ENCODE assay signal across 18 cellular contexts in the genomic region with DNA sequence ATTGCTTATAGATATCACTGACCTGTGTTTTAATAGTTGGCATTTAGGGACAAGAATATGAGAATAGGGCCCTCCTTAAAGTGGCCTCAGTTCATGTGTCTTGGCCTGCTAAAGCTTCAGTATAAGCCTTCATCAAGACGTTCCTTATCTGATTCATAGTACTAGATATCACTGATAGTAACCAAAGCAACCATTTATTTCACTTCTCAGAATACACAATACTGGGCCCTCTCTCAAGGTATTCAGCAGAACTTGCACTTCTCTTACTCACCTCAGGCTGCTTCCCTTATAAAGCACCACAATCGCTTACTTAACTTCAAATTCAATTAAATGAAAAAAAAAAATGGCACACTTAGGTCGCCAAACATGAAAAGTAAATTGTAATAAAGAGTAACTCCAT.
A peak's percentile ranks its signal among the peaks of the same experiment; 100 is the strongest.
DNase-seq lines count a peak whose midpoint lies in the region; ATAC-seq and TF ChIP-seq lines count a peak whose summit lies in the region.
"Had no signal": no experiment of that assay in that cellular context is flagged by ENCODE, and none has a peak within 500 bp of the region (broad histone marks: within the 10 kb centered on the region; RNA-seq: fewer than 3 reads in every experiment).

No MANE protein-coding gene starts in this region.

- no peak overlapping the region for H3K4me3 Mint-ChIP-seq in WTC11
- H3K4me3 Mint-ChIP-seq: CD4-positive, alpha-beta memory T cell had no signal

- H3K4me1 ChIP-seq in mammary epithelial cell (ENCODE audit: insufficient read depth, low read length), result no peaks in the 10 kb centered on the region
- H3K4me1 ChIP-seq: BE2C, SJSA1 had no signal

- no peak overlapping the region for H2AFZ ChIP-seq in mammary epithelial cell (ENCODE audit: low read depth, low read length)

- POLR2A ChIA-PET in WTC11 (lab: Charles Lee), result interaction anchor here (0.7 kb wide), 2 partner anchors 505 to 1368 kb away, joined by 3 read pairs; no protein-coding TSS in a partner anchor

- H3K9me3 ChIP-seq in mammary epithelial cell (replicated peaks; ENCODE audit: insufficient read depth, low read length), result peaks cover under 1% of the 10 kb centered on the region
- H3K9me3 ChIP-seq: BE2C, MG63, SJSA1 had no signal

- DNase-seq in WTC11 (ENCODE audit: low spot score) (no peak), mammary epithelial cell (no peak), NCI-H146 treated with DMSO at 0.1 percent for 48 hours (lab: John Stamatoyannopoulos, UW; ENCODE audit: unreplicated experiment) (no peak)
- DNase-seq: BE2C; CD4-positive, alpha-beta memory T cell; HCEC 1CT; MG63; NCI-H1105 treated with DMSO at 0.1 percent for 48 hours; NCI-H2081; NCI-H2227 treated with DMSO at 0.1 percent for 48 hours; NCI-H526; PC-3 had no signal

- no peaks in the 10 kb centered on the region for H3K79me2 ChIP-seq in mammary epithelial cell (ENCODE audit: insufficient read depth, low read length)

- H3K36me3 Mint-ChIP-seq in WTC11, result peaks cover 2% of the 10 kb centered on the region; the same call in 1 of the 2 replicates
- H3K36me3 Mint-ChIP-seq: CD4-positive, alpha-beta memory T cell had no signal

- CTCF ChIA-PET in WTC11 (lab: Charles Lee) (interaction anchor here (0.7 to 1.5 kb wide), 2 partner anchors 39 to 80 kb away, joined by 3 read pairs; no protein-coding TSS in a partner anchor), mammary epithelial cell (lab: Charles Lee; ENCODE audit: low non-redundant PET) (no interaction called here)

- in situ Hi-C loops in mammary epithelial cell (cut with MboI; ENCODE audit: low sequenced_read_pairs in 2 of 2), result no loop called here

- BruUV-seq in mammary epithelial cell (replicated peaks; lab: Mats Ljungman, UMichigan), result no TSS peak

- H3K27me3 ChIP-seq in mammary epithelial cell (ENCODE audit: insufficient read depth, low read length), result no peaks in the 10 kb centered on the region
- H3K27me3 ChIP-seq: BE2C, MG63, SJSA1 had no signal

- dilution Hi-C loops in mammary epithelial cell (cut with HindIII; ENCODE audit: low sequenced_read_pairs), result no loop called here

- no peak overlapping the region for H3K9ac ChIP-seq in mammary epithelial cell (ENCODE audit: insufficient read depth, low read length)

- H3K4me3 ChIP-seq in mammary epithelial cell (replicated peaks in 1 of 3; ENCODE audit: insufficient read depth in 1 of 3, low read depth in 2 of 3, low read length in 3 of 3), result no peak overlapping the region
- H3K4me3 ChIP-seq: MG63, SJSA1 had no signal

- H4K20me1 ChIP-seq in mammary epithelial cell (ENCODE audit: insufficient read depth, low read length), result no peaks in the 10 kb centered on the region

- intact Hi-C loops in mammary epithelial cell (cut with micrococcal nuclease), result loop anchor here (10.0 kb wide), 1 partner anchor 56 kb away; no protein-coding TSS in a partner anchor

- no peak overlapping the region for H3K4me2 ChIP-seq in mammary epithelial cell (ENCODE audit: insufficient read depth, low read depth, low read length)

- no peak overlapping the region for H3K27ac ChIP-seq in mammary epithelial cell (ENCODE audit: insufficient read depth, low read depth, low read length)
- H3K27ac ChIP-seq: SJSA1 had no signal

- WGBS in mammary epithelial cell (ENCODE audit: low coverage, missing lambda C conversion rate), result 20% methylated on average over 3 of the region's 3 CpGs

- TF ChIP-seq CTCF in WTC11 (IDR thresholded peaks at IDR 0.05), result no peak
- no peak for TF ChIP-seq CTCF in mammary epithelial cell (conservative IDR thresholded peaks at IDR 0.05 in 1 of 2, IDR thresholded peaks at IDR 0.05 in 1 of 2; ENCODE audit: extremely low read depth in 1 of 2, insufficient read depth in 1 of 2, low read depth in 1 of 2, low read length in 2 of 2)

- H3K27ac Mint-ChIP-seq in WTC11, result no peak overlapping the region
- H3K27ac Mint-ChIP-seq: CD4-positive, alpha-beta memory T cell had no signal

- H3K9me3 Mint-ChIP-seq in WTC11, result peaks cover 7% of the 10 kb centered on the region

- peak; percentile 43 for ATAC-seq in GM19351 (IDR thresholded peaks at IDR 0.05; ENCODE audit: unreplicated experiment)
- peak; percentile 36 for ATAC-seq in HG02885 (IDR thresholded peaks at IDR 0.05; ENCODE audit: poor library complexity, unreplicated experiment)
- ATAC-seq in WTC11, result peak; percentile 81
- no peak for ATAC-seq in HG03457 (IDR thresholded peaks at IDR 0.05; ENCODE audit: unreplicated experiment)
- no peak for ATAC-seq in GM18520 (IDR thresholded peaks at IDR 0.05; ENCODE audit: unreplicated experiment)
- ATAC-seq: HepG2, PC-3 had no signal

- no peaks in the 10 kb centered on the region for H3K36me3 ChIP-seq in mammary epithelial cell (ENCODE audit: insufficient read depth, low read length)
- H3K36me3 ChIP-seq: BE2C, MG63, SJSA1 had no signal

- peaks cover 12% of the 10 kb centered on the region for H3K4me1 Mint-ChIP-seq in WTC11
- H3K4me1 Mint-ChIP-seq: CD4-positive, alpha-beta memory T cell had no signal

- H3K27me3 Mint-ChIP-seq in WTC11 (ENCODE audit: low read depth), result no peaks in the 10 kb centered on the region
- H3K27me3 Mint-ChIP-seq: CD4-positive, alpha-beta memory T cell had no signal

TF ChIP-seq in WTC11, 78 proteins besides CTCF, POLR2A, EP300 and RAD21:
- TF ChIP-seq MXD4 (CRISPR knock-in tag; IDR thresholded peaks at IDR 0.05; ENCODE audit: borderline replicate concordance) (no peak), SMAD3 (CRISPR knock-in tag; IDR thresholded peaks at IDR 0.05; ENCODE audit: borderline replicate concordance) (no peak), ZNF263 (CRISPR knock-in tag; IDR thresholded peaks at IDR 0.05; ENCODE audit: low read depth) (no peak)

Comparison
In these comparisons a context has a peak if more than half of its experiments do, and no peak if none do; other contexts are left out.
1. ATAC-seq: peak in GM19351 (single experiment), HG02885 (single experiment) and WTC11 (single experiment); none in HG03457 (single experiment) and GM18520 (single experiment).